17 cellular contexts compared by ENCODE assay signal in genomic region chr1:235404190-235404589, GRCh38. TPM values are rescaled to one million over a fixed set of nuclear protein-coding genes. Genes with fewer than 3 reads are reported as not detected.
DNase-seq lines count a peak whose midpoint lies in the region; ATAC-seq, FAIRE-seq and TF ChIP-seq lines count a peak whose summit lies in the region.
"Had no signal": no experiment of that assay in that cellular context is flagged by ENCODE, and none has a peak within 500 bp of the region (broad histone marks: within the 10 kb centered on the region; RNA-seq: fewer than 3 reads in every experiment).

No MANE protein-coding gene starts in this region.

- H2AFZ ChIP-seq in astrocyte (ENCODE audit: low read depth, low read length), result no peak overlapping the region

- TF ChIP-seq EP300 in A549 (IDR thresholded peaks at IDR 0.05) (peak in 1 of 2 experiments; percentile 20; a peak in 1 of 5 replicates), Ishikawa (IDR thresholded peaks at IDR 0.05; ENCODE audit: borderline replicate concordance) (no peak)

- CTCF ChIA-PET in A549 (lab: Yijun Ruan, JAX), result interaction anchor here (1.2 to 4.8 kb wide), 3 partner anchors 12 to 151 kb away, joined by 3 to 39 read pairs (median 4); no protein-coding TSS in a partner anchor

- H3K4me2 ChIP-seq in A549, result peak overlapping the region; percentile 66
- H3K4me2 ChIP-seq in astrocyte (ENCODE audit: low read length), result no peak overlapping the region

- no peaks in the 10 kb centered on the region for H3K9me3 ChIP-seq in A549
- no peaks in the 10 kb centered on the region for H3K9me3 ChIP-seq in astrocyte (ENCODE audit: insufficient read depth, low read depth, low read length)
- no peaks in the 10 kb centered on the region for H3K9me3 ChIP-seq in left lung
- H3K9me3 ChIP-seq: heart right ventricle, ovary, tibial artery had no signal

- H3K27me3 Mint-ChIP-seq in astrocyte (ENCODE audit: low read depth, unreplicated experiment), result no peaks in the 10 kb centered on the region
- H3K27me3 Mint-ChIP-seq: CD4-positive, alpha-beta T cell had no signal

- H4K20me1 ChIP-seq in astrocyte (ENCODE audit: insufficient read depth, low read length), result peaks cover 17% of the 10 kb centered on the region

- peaks cover 44% of the 10 kb centered on the region for H3K79me2 ChIP-seq in astrocyte (ENCODE audit: insufficient read depth, low read length)

- peaks cover 17% of the 10 kb centered on the region for H3K4me1 Mint-ChIP-seq in astrocyte (ENCODE audit: low read depth, unreplicated experiment)

- ATAC-seq in A549, result peak; percentile 83 to 90
- ATAC-seq in left lung, result peak; percentile 38
- ATAC-seq in GM19452 (IDR thresholded peaks at IDR 0.05; ENCODE audit: unreplicated experiment), result no peak
- ATAC-seq in left ventricle myocardium superior, result no peak
- ATAC-seq: heart right ventricle had no signal

- no peak for TF ChIP-seq CTCF in A549 (IDR thresholded peaks at IDR 0.05)
- TF ChIP-seq CTCF in astrocyte (IDR thresholded peaks at IDR 0.05; ENCODE audit: insufficient read depth, low read depth, low read length), result no peak
- no peak for TF ChIP-seq CTCF in left lung (IDR thresholded peaks at IDR 0.05)

- no peaks in the 10 kb centered on the region for H3K9me3 Mint-ChIP-seq in astrocyte (ENCODE audit: unreplicated experiment)
- H3K9me3 Mint-ChIP-seq: CD4-positive, alpha-beta T cell had no signal

- FAIRE-seq in A549 (lab: Jason Lieb, UNC) (no peak), astrocyte (lab: Jason Lieb, UNC) (no peak)

- H3K27ac ChIP-seq in A549, result peak overlapping the region; percentile 83 to 85
- H3K27ac ChIP-seq in astrocyte (ENCODE audit: low read depth, low read length), result no peak overlapping the region
- no peak overlapping the region for H3K27ac ChIP-seq in left lung
- H3K27ac ChIP-seq: coronary artery, heart right ventricle, ovary, tibial artery had no signal

- peaks cover 5% of the 10 kb centered on the region for H3K36me3 Mint-ChIP-seq in astrocyte (ENCODE audit: low read depth, unreplicated experiment)

- H3K4me3 Mint-ChIP-seq in astrocyte (ENCODE audit: unreplicated experiment), result no peak overlapping the region
- H3K4me3 Mint-ChIP-seq: CD4-positive, alpha-beta T cell had no signal

- no peak overlapping the region for H3K9ac ChIP-seq in astrocyte (ENCODE audit: low read length)

- WGBS in A549 (ENCODE audit: missing lambda C conversion rate), result 3% methylated on average over 5 of the region's 5 CpGs

- no peak overlapping the region for H3K27ac Mint-ChIP-seq in astrocyte (ENCODE audit: unreplicated experiment)
- H3K27ac Mint-ChIP-seq: CD4-positive, alpha-beta T cell had no signal

- H3K4me3 ChIP-seq in A549 (no peak overlapping the region), astrocyte (ENCODE audit: insufficient read depth, low read depth, low read length) (no peak overlapping the region), left lung (no peak overlapping the region)
- H3K4me3 ChIP-seq: coronary artery, heart right ventricle, ovary, skin epidermis, tibial artery had no signal

- POLR2A ChIA-PET in A549 (lab: Yijun Ruan, JAX), result interaction anchor here (0.6 to 1.3 kb wide), 2 partner anchors 37 to 76 kb away, joined by 3 to 5 read pairs; partner anchors contain the start of genes ARID4B, GGPS1 and TBCE

- intact Hi-C loops in left lung (cut with DNase I), result no loop called here
- intact Hi-C loops in left ventricle myocardium superior (cut with micrococcal nuclease), result no loop called here

- TF ChIP-seq RAD21 in A549 (conservative IDR thresholded peaks at IDR 0.05 in 1 of 2, IDR thresholded peaks at IDR 0.05 in 1 of 2), result no peak
- no peak for TF ChIP-seq RAD21 in Ishikawa (IDR thresholded peaks at IDR 0.05; ENCODE audit: low read depth)

- no peak for TF ChIP-seq POLR2A in A549 (IDR thresholded peaks at IDR 0.05; ENCODE audit: low read length)

- H3K36me3 ChIP-seq in astrocyte (ENCODE audit: insufficient read depth, low read length), result no peaks in the 10 kb centered on the region
- peaks cover 0 to 9% of the 10 kb centered on the region in 2 donors for H3K36me3 ChIP-seq in left lung
- H3K36me3 ChIP-seq: ovary had no signal

- DNase-seq in A549 (ENCODE audit: low read depth in 1 of 2, low spot score in 1 of 2) (peak in 1 of 2 experiments; percentile 90), astrocyte (ENCODE audit: low read depth) (peak; percentile 32), left lung (no peak), iPS-NIHi11 (ENCODE audit: low spot score) (no peak), NCI-H1048 (lab: John Stamatoyannopoulos, UW) (no peak), left ventricle myocardium superior (no peak)
- DNase-seq: ACHN; CD4-positive, alpha-beta T cell; erythroblast; heart right ventricle; NCI-H1105 treated with DMSO at 0.1 percent for 48 hours; ovary; tibial artery had no signal

- H3K27me3 ChIP-seq in astrocyte (ENCODE audit: insufficient read depth, low read length) (no peaks in the 10 kb centered on the region), left lung (no peaks in the 10 kb centered on the region)
- H3K27me3 ChIP-seq: heart right ventricle, ovary, tibial artery had no signal

- H3K4me1 ChIP-seq in A549, result peaks cover 90% of the 10 kb centered on the region
- peaks cover 4% of the 10 kb centered on the region for H3K4me1 ChIP-seq in astrocyte (ENCODE audit: insufficient read depth, low read length)
- no peaks in the 10 kb centered on the region for H3K4me1 ChIP-seq in left lung
- H3K4me1 ChIP-seq: tibial artery had no signal

TF ChIP-seq in A549, 52 proteins besides CTCF, POLR2A, EP300 and RAD21 (continues in another document):
- TF ChIP-seq ZC3H11A (IDR thresholded peaks at IDR 0.05) (no peak), MAFK (IDR thresholded peaks at IDR 0.05; ENCODE audit: partially characterized antibody) (peak; percentile 20), JUNB (IDR thresholded peaks at IDR 0.05) (peak; percentile 25; the same call in 1 of the 2 replicates), FOSL2 (IDR thresholded peaks at IDR 0.05) (no peak), FOSL2 (CRISPR knock-in tag; IDR thresholded peaks at IDR 0.05) (peak; percentile 70), CEBPB (IDR thresholded peaks at IDR 0.05) (no peak), MAX (IDR thresholded peaks at IDR 0.05) (no peak; the same call in 1 of the 2 replicates), HOXA7 (CRISPR knock-in tag; IDR thresholded peaks at IDR 0.05) (no peak), BCL3 (IDR thresholded peaks at IDR 0.05) (no peak), RFX5 (IDR thresholded peaks at IDR 0.05) (no peak), BHLHE40 (IDR thresholded peaks at IDR 0.05; ENCODE audit: low read depth, low read length) (no peak), MYC (IDR thresholded peaks at IDR 0.05; ENCODE audit: borderline replicate concordance, low read length) (no peak), ZNF302 (CRISPR knock-in tag; IDR thresholded peaks at IDR 0.05) (peak; percentile 22; the same call in 1 of the 2 replicates)

TF ChIP-seq in Ishikawa, 13 proteins besides CTCF, POLR2A, EP300 and RAD21:
- no peak for TF ChIP-seq ZBTB7A (IDR thresholded peaks at IDR 0.05; ENCODE audit: low read depth)
- 0 out of 2 replicates have a peak, but pooled peaks have one; percentile 17 for TF ChIP-seq TCF12 (IDR thresholded peaks at IDR 0.05; ENCODE audit: low read depth)
- TF ChIP-seq TEAD4 (IDR thresholded peaks at IDR 0.05), result peak; percentile 28; the same call in 1 of the 2 replicates
- TF ChIP-seq YY1 (IDR thresholded peaks at IDR 0.05; ENCODE audit: low read depth), result no peak
- TF ChIP-seq REST (IDR thresholded peaks at IDR 0.05; ENCODE audit: low read depth), result no peak
- TF ChIP-seq CREB1 (IDR thresholded peaks at IDR 0.05; ENCODE audit: low read depth), result no peak

RNA-seq across cellular contexts. Expression of gene TBCE, which starts 37.0 kb away (rescaled TPM):
- polyA plus RNA-seq in A549 (2011; rRNA removed) (58.3 and 65.2 TPM in 2 replicates), A549 (2017; fragmentation: RNase III; extraction: RNeasy Plus Mini Kit Qiagen cat#74134 plus additional on column Dnase treatment) (45.1 to 51.5 TPM (median 45.4 TPM) in 3 replicates)
- 20.8 and 21.0 TPM in 2 replicates for polyA plus RNA-seq in A549 (2012; cell fraction: cytosol; rRNA removed)
- 13.7 and 22.8 TPM in 2 replicates for polyA plus RNA-seq in A549 (2012; cell fraction: nucleus; rRNA removed)
- polyA minus RNA-seq in A549 (2011; rRNA and poly(A)+ RNA removed), result 18.6 and 23.0 TPM in 2 replicates
- total RNA-seq in astrocyte (28.3 and 36.3 TPM in 2 replicates), left lung (10 to 100 TPM; 19.6 to 26.8 TPM), left ventricle myocardium superior (18.7 TPM)

Comparison
In these comparisons a context has a peak if more than half of its experiments do, and no peak if none do; other contexts are left out.
1. ATAC-seq: peak in A549 (2 of 2) and left lung (single experiment); none in GM19452 (single experiment) and left ventricle myocardium superior (single experiment).
2. H3K27ac ChIP-seq: peak in A549 (2 of 2); none in astrocyte (single experiment) and left lung (0 of 2).